In the genomic region with DNA sequence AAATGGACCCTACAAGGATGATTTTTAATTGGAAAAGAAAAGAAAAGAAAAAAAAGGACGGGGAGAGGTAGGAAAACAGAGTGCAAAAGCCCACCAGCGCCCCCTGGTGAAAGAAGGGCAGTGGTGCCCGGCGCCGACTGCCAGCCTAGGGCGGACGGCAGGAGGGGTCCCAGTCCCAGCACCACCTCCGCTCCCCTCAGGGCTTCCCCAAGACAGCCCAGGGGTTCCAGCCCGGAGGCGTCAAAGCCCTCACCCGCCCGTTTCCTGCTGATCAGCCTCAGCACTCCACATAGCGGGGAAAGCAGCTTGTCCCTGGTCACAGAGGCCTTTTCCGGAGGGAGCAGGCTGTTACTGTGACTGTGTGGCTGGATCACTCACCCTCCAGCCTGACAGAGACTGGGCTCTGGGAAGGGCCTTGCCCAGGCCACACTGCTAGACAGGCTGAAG, we compare ENCODE assay signal across 8 cellular contexts.
DNase-seq lines count a peak whose midpoint lies in the region; ATAC-seq lines count a peak whose summit lies in the region.

No MANE protein-coding gene starts in this region.

- ATAC-seq in GM21390 (IDR thresholded peaks at IDR 0.05; ENCODE audit: unreplicated experiment) (peak; percentile 41), HG03097 (IDR thresholded peaks at IDR 0.05; ENCODE audit: low FRiP score, unreplicated experiment) (no peak)
- no peak for ATAC-seq in stimulated activated memory B cell treated with anti-CD40 and anti-IgM and Interleukin-4, amounts not matched to agents 10 μg/mL and 1 μg/mL and 100 μg/mL, for 72 hours

- CTCF ChIA-PET in activated CD4-positive, alpha-beta memory T cell treated with anti-CD3 and anti-CD28 coated beads, Interleukin-2, amount 10 ng/mL, durations not matched to agents 7 days and 5 days (lab: Charles Lee) = interaction anchor here (1.7 kb wide), 1 partner anchor 375 kb away, joined by 9 read pairs; no protein-coding TSS in a partner anchor

- peak; percentile 63 for DNase-seq in COLO668 (lab: John Stamatoyannopoulos, UW; ENCODE audit: unreplicated experiment)
- DNase-seq in NCI-H2107 treated with DMSO at 0.1 percent for 48 hours (lab: John Stamatoyannopoulos, UW; ENCODE audit: unreplicated experiment) = peak; percentile 34
- DNase-seq in activated CD4-positive, alpha-beta memory T cell treated with anti-CD3 and anti-CD28 coated beads, Interleukin-2, amount 10 ng/mL, durations not matched to agents 7 days and 5 days = peak; percentile 50
- peak; percentile 55 for DNase-seq in fibroblast of peridontal ligament (ENCODE audit: extremely low read depth)
- DNase-seq in occipital lobe (lab: John Stamatoyannopoulos, UW) = peak; percentile 12

- H3K4me1 Mint-ChIP-seq in activated CD4-positive, alpha-beta memory T cell treated with anti-CD3 and anti-CD28 coated beads, Interleukin-2, amount 10 ng/mL, durations not matched to agents 7 days and 5 days = no peaks in the 10 kb centered on the region
- H3K4me1 Mint-ChIP-seq in stimulated activated memory B cell treated with anti-CD40 and anti-IgM and Interleukin-4, amounts not matched to agents 10 μg/mL and 1 μg/mL and 100 μg/mL, for 72 hours = peaks cover 7% of the 10 kb centered on the region

- POLR2A ChIA-PET in activated CD4-positive, alpha-beta memory T cell treated with anti-CD3 and anti-CD28 coated beads, Interleukin-2, amount 10 ng/mL, durations not matched to agents 7 days and 5 days (lab: Charles Lee) = interaction anchor here (1.0 kb wide), 1 partner anchor 375 kb away, joined by 3 read pairs; no protein-coding TSS in a partner anchor

- H3K27ac Mint-ChIP-seq in activated CD4-positive, alpha-beta memory T cell treated with anti-CD3 and anti-CD28 coated beads, Interleukin-2, amount 10 ng/mL, durations not matched to agents 7 days and 5 days = no peak overlapping the region
- no peak overlapping the region for H3K27ac Mint-ChIP-seq in stimulated activated memory B cell treated with anti-CD40 and anti-IgM and Interleukin-4, amounts not matched to agents 10 μg/mL and 1 μg/mL and 100 μg/mL, for 72 hours

- no peaks in the 10 kb centered on the region for H3K36me3 Mint-ChIP-seq in activated CD4-positive, alpha-beta memory T cell treated with anti-CD3 and anti-CD28 coated beads, Interleukin-2, amount 10 ng/mL, durations not matched to agents 7 days and 5 days (ENCODE audit: low read depth)
- H3K36me3 Mint-ChIP-seq in stimulated activated memory B cell treated with anti-CD40 and anti-IgM and Interleukin-4, amounts not matched to agents 10 μg/mL and 1 μg/mL and 100 μg/mL, for 72 hours = no peaks in the 10 kb centered on the region

- peaks cover 19% of the 10 kb centered on the region for H3K27me3 Mint-ChIP-seq in activated CD4-positive, alpha-beta memory T cell treated with anti-CD3 and anti-CD28 coated beads, Interleukin-2, amount 10 ng/mL, durations not matched to agents 7 days and 5 days
- peaks cover 8% of the 10 kb centered on the region for H3K27me3 Mint-ChIP-seq in stimulated activated memory B cell treated with anti-CD40 and anti-IgM and Interleukin-4, amounts not matched to agents 10 μg/mL and 1 μg/mL and 100 μg/mL, for 72 hours

- no peaks in the 10 kb centered on the region for H3K9me3 Mint-ChIP-seq in activated CD4-positive, alpha-beta memory T cell treated with anti-CD3 and anti-CD28 coated beads, Interleukin-2, amount 10 ng/mL, durations not matched to agents 7 days and 5 days
- H3K9me3 Mint-ChIP-seq in stimulated activated memory B cell treated with anti-CD40 and anti-IgM and Interleukin-4, amounts not matched to agents 10 μg/mL and 1 μg/mL and 100 μg/mL, for 72 hours = no peaks in the 10 kb centered on the region

- H3K4me3 Mint-ChIP-seq in activated CD4-positive, alpha-beta memory T cell treated with anti-CD3 and anti-CD28 coated beads, Interleukin-2, amount 10 ng/mL, durations not matched to agents 7 days and 5 days = no peak overlapping the region
- H3K4me3 Mint-ChIP-seq in stimulated activated memory B cell treated with anti-CD40 and anti-IgM and Interleukin-4, amounts not matched to agents 10 μg/mL and 1 μg/mL and 100 μg/mL, for 72 hours = no peak overlapping the region

Comparison
In these comparisons a context has a peak if more than half of its experiments do, and no peak if none do; other contexts are left out.
1. DNase-seq: peak in every context shown above with its lines; median percentile 63 in COLO668; 55 in fibroblast of peridontal ligament; 50 in activated CD4-positive, alpha-beta memory T cell treated with anti-CD3 and anti-CD28 coated beads, Interleukin-2, amount 10 ng/mL, durations not matched to agents 7 days and 5 days; 34 in NCI-H2107 treated with DMSO at 0.1 percent for 48 hours; 12 in occipital lobe.